8 cellular contexts compared by ENCODE assay signal in genomic region chr14:54691525-54692260, GRCh38.
A peak's percentile ranks its signal among the peaks of the same experiment; 100 is the strongest.
DNase-seq lines count a peak whose midpoint lies in the region; ATAC-seq and TF ChIP-seq lines count a peak whose summit lies in the region.

No MANE protein-coding gene starts in this region.

- H3K27me3 ChIP-seq in heart right ventricle (no peaks in the 10 kb centered on the region), prostate gland (replicated peaks; ENCODE audit: insufficient read depth) (no peaks in the 10 kb centered on the region)

- H3K9me3 Mint-ChIP-seq in activated naive CD8-positive, alpha-beta T cell treated with anti-CD3 and anti-CD28 coated beads for 36 hours, result no peaks in the 10 kb centered on the region

- H3K9me3 ChIP-seq in heart right ventricle (no peaks in the 10 kb centered on the region), prostate gland (no peaks in the 10 kb centered on the region)

- TF ChIP-seq POLR2A in prostate gland (IDR thresholded peaks at IDR 0.05), result no peak

- peak; percentile 82 for DNase-seq in ELR (ENCODE audit: low read depth)
- peak; percentile 74 for DNase-seq in HT-29 (ENCODE audit: low spot score)
- peak; percentile 62 for DNase-seq in RPMI7951 (ENCODE audit: low read depth)
- peak; percentile 36 for DNase-seq in activated naive CD8-positive, alpha-beta T cell treated with anti-CD3 and anti-CD28 coated beads for 36 hours
- DNase-seq in heart right ventricle, result peak; percentile 70 to 85
- DNase-seq in prostate gland (ENCODE audit: low spot score), result peak; percentile 64
- DNase-seq in NK-92 treated with Interleukin-12 subunit alpha and Interleukin-12 subunit beta, amount 100 ng/mL, for 24 hours (lab: John Stamatoyannopoulos, UW), result no peak

- H3K4me1 Mint-ChIP-seq in activated naive CD8-positive, alpha-beta T cell treated with anti-CD3 and anti-CD28 coated beads for 36 hours, result peaks cover 17% of the 10 kb centered on the region

- intact Hi-C loops in heart right ventricle (cut with DNase I) (loop anchor here (1.0 to 10.0 kb wide), 11 partner anchors 44 to 127 kb away; partner anchors contain the start of gene SAMD4A (in 3 of the 10)), prostate gland (cut with DNase I) (loop anchor here (5.0 kb wide), 1 partner anchor 81 kb away; no protein-coding TSS in a partner anchor)

- H3K4me3 ChIP-seq in heart right ventricle (no peak overlapping the region), prostate gland (no peak overlapping the region)

- H3K36me3 Mint-ChIP-seq in activated naive CD8-positive, alpha-beta T cell treated with anti-CD3 and anti-CD28 coated beads for 36 hours, result no peaks in the 10 kb centered on the region

- peak; percentile 83 to 95 (median 91) for TF ChIP-seq CTCF in heart right ventricle (IDR thresholded peaks at IDR 0.05)
- peak; percentile 49 to 84 (median 68) for TF ChIP-seq CTCF in prostate gland (IDR thresholded peaks at IDR 0.05)

- H3K27ac ChIP-seq in heart right ventricle (peak overlapping the region in 9 of 10 donors; percentile 14 to 96 (median 75)), prostate gland (no peak overlapping the region)

- H3K4me1 ChIP-seq in heart right ventricle (peaks cover 11 to 86% (median 52%) of the 10 kb centered on the region in 9 donors), prostate gland (replicated peaks) (no peaks in the 10 kb centered on the region)

- ATAC-seq in heart right ventricle, result peak; percentile 71 to 88 (median 82)
- no peak for ATAC-seq in GM21526 (IDR thresholded peaks at IDR 0.05; ENCODE audit: low FRiP score, unreplicated experiment)

- WGBS in heart right ventricle, 2 donors, result 21 to 29% methylated on average over 5 of the region's 5 CpGs
- 51% methylated on average over 5 of the region's 5 CpGs for WGBS in prostate gland

- peaks cover 34% of the 10 kb centered on the region for H3K27me3 Mint-ChIP-seq in activated naive CD8-positive, alpha-beta T cell treated with anti-CD3 and anti-CD28 coated beads for 36 hours

- H3K36me3 ChIP-seq in heart right ventricle (no peaks in the 10 kb centered on the region), prostate gland (no peaks in the 10 kb centered on the region)

- H3K27ac Mint-ChIP-seq in activated naive CD8-positive, alpha-beta T cell treated with anti-CD3 and anti-CD28 coated beads for 36 hours, result no peak overlapping the region

- H3K4me3 Mint-ChIP-seq in activated naive CD8-positive, alpha-beta T cell treated with anti-CD3 and anti-CD28 coated beads for 36 hours, result no peak overlapping the region

Comparison
In these comparisons a context has a peak if more than half of its experiments do, and no peak if none do; other contexts are left out.
1. H3K27ac ChIP-seq: peak in heart right ventricle (9 of 10); none in prostate gland (0 of 2).